8 cellular contexts compared by ENCODE assay signal in the genomic region with DNA sequence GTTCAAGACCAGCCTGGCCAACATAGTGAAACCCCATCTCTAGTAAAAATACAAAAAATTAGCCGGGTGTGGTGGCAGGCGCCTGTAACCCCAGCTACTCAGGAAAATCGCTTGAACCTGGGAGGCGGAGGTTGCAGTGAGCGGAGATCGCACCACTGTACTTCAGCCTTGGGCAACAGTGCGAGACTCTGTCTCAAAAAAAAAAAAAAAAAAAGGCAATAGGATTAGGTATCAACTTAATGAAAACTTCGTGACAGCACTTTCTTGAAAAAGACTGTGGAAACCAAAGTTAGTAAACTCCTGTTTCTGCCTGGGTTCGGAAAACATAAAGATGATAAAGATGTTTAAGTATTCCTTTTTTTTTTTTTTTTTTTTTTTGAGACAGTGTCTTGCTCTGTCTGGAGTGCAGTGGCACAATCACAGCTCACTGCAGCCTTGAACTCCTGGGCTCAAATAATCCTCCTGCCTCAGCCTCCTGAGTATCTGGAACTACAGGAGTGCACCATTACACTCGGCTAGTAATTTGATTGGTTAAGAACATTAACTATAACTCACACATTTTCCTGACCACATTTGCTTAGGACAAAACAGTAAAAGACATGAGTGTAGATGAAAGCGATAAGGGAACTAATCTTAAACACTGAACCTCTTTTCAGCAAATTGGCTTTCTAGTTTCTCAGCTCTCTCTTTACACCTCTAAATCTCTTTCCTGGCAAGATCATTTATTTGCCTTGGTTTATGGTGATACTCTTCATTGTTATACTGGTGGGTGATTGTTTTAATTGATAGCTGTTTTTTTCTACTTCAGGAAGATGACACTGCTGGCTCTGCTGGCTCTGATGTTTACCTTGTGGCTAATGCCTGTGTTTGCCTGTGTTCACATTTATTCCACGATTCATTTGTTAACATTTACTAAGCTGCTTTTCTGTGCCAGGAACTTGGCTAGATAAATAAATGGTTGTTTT. TPM values are rescaled to one million over a fixed set of nuclear protein-coding genes. Genes with fewer than 3 reads are reported as not detected.
A peak's percentile ranks its signal among the peaks of the same experiment; 100 is the strongest.
DNase-seq lines count a peak whose midpoint lies in the region; ATAC-seq and TF ChIP-seq lines count a peak whose summit lies in the region.

No MANE protein-coding gene starts in this region.

- no peak for ATAC-seq in Right ventricle myocardium superior (ENCODE audit: poor library complexity)

- no peaks in the 10 kb centered on the region for H3K27me3 ChIP-seq in adipocyte (replicated peaks; ENCODE audit: control insufficient read depth, insufficient read depth, low read length)
- H3K27me3 ChIP-seq in neutrophil: no peaks in the 10 kb centered on the region

- H3K9me3 ChIP-seq in adipocyte (ENCODE audit: control insufficient read depth, low read length) (no peaks in the 10 kb centered on the region), neutrophil (no peaks in the 10 kb centered on the region)

- peak overlapping the region; percentile 2 for H3K9ac ChIP-seq in adipocyte (ENCODE audit: low read length)

- H3K36me3 ChIP-seq in adipocyte (ENCODE audit: control insufficient read depth, insufficient read depth, low read length, severe bottlenecking) (no peaks in the 10 kb centered on the region), neutrophil (no peaks in the 10 kb centered on the region)

- no peak for TF ChIP-seq CTCF in neutrophil (IDR thresholded peaks at IDR 0.05)

- DNase-seq in DMS79 treated with DMSO at 0.1 percent for 48 hours (lab: John Stamatoyannopoulos, UW): peak; percentile 36
- no peak for DNase-seq in DMS79 (lab: John Stamatoyannopoulos, UW)
- peak; percentile 100 for DNase-seq in NCI-H2029 treated with DMSO at 0.1 percent for 48 hours (lab: John Stamatoyannopoulos, UW)
- no peak for DNase-seq in adipocyte (ENCODE audit: low read depth)
- DNase-seq in foreskin melanocyte: no peak
- DNase-seq in D341Med (ENCODE audit: low spot score): no peak
- no peak for DNase-seq in Right ventricle myocardium superior

- peak overlapping the region; percentile 54 for H3K27ac ChIP-seq in neutrophil

- H3K4me3 ChIP-seq in adipocyte (ENCODE audit: low read length) (peak overlapping the region; percentile 63), neutrophil (ENCODE audit: low read depth in 1 of 2, low read length in 1 of 2) (no peak overlapping the region)

- peaks cover 73% of the 10 kb centered on the region for H3K4me1 ChIP-seq in adipocyte (ENCODE audit: control insufficient read depth, insufficient read depth, low read length)
- peaks cover 40 to 71% of the 10 kb centered on the region in 2 experiments for H3K4me1 ChIP-seq in neutrophil (ENCODE audit: control insufficient read depth in 1 of 2, insufficient read depth in 1 of 2, low read depth in 1 of 2, low read length in 1 of 2)

- intact Hi-C loops in Right ventricle myocardium superior (cut with DNase I): no loop called here

RNA-seq across cellular contexts. Expression of gene HIF1A, which starts 15.8 kb away (rescaled TPM):
- total RNA-seq in Right ventricle myocardium superior: 47.1 TPM

RNA-seq across cellular contexts. Expression of gene SNAPC1, which starts 51.1 kb away (rescaled TPM):
- 13.7 TPM for total RNA-seq in Right ventricle myocardium superior

Comparison
In these comparisons a context has a peak if more than half of its experiments do, and no peak if none do; other contexts are left out.
1. DNase-seq: peak in DMS79 treated with DMSO at 0.1 percent for 48 hours (single experiment) and NCI-H2029 treated with DMSO at 0.1 percent for 48 hours (single experiment); none in DMS79 (single experiment), adipocyte (single experiment), foreskin melanocyte (single experiment), D341Med (single experiment) and Right ventricle myocardium superior (single experiment).